ENCODE assay signal across 8 cellular contexts in the genomic region with DNA sequence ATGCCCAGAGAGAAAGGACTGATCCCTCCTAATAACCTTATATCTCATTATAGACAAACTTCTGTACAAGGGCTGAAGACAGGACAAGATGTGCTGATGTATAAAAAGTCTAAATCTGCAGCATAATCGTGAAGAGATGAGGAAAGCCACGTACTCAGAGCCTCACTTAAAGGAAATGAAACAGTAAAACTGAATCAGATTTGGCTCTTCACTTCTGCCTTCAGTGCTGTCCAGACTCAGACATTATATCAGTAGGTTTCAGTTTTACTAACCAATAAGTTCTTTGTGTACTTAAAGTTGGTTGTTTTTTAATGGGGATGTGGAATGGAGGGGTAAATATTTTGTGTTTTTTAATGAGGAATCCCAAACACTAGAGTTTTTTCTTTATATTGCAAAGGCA.
DNase-seq lines count a peak whose midpoint lies in the region; ATAC-seq and TF ChIP-seq lines count a peak whose summit lies in the region.

No MANE protein-coding gene starts in this region.

- DNase-seq in astrocyte of the spinal cord (ENCODE audit: low read depth, low spot score), result peak; percentile 61
- peak; percentile 16 for DNase-seq in putamen (ENCODE audit: low spot score)
- no peak for DNase-seq in NCI-H524 treated with DMSO at 0.1 percent for 48 hours (lab: John Stamatoyannopoulos, UW)
- no peak for DNase-seq in NCI-H1436 (lab: John Stamatoyannopoulos, UW)
- no peak for DNase-seq in GOT3 (lab: John Stamatoyannopoulos, UW)

- peak overlapping the region; percentile 51 for H3K27ac ChIP-seq in 22Rv1

- no peak for TF ChIP-seq CTCF in 22Rv1 (IDR thresholded peaks at IDR 0.05)
- no peak for TF ChIP-seq CTCF in astrocyte of the spinal cord (IDR thresholded peaks at IDR 0.05; ENCODE audit: low read depth, low read length)

- no peak overlapping the region for H3K4me3 ChIP-seq in astrocyte of the spinal cord (ENCODE audit: low read depth, low read length)

- in situ Hi-C loops in astrocyte of the spinal cord (cut with HindIII; ENCODE audit: low sequenced_read_pairs), result no loop called here

- ATAC-seq in GM19372 (IDR thresholded peaks at IDR 0.05; ENCODE audit: low read depth, unreplicated experiment), result peak; percentile 89
- ATAC-seq in HG03280 (IDR thresholded peaks at IDR 0.05; ENCODE audit: unreplicated experiment), result peak; percentile 97

Comparison
In these comparisons a context has a peak if more than half of its experiments do, and no peak if none do; other contexts are left out.
1. DNase-seq: peak in astrocyte of the spinal cord (single experiment) and putamen (single experiment); none in NCI-H524 treated with DMSO at 0.1 percent for 48 hours (single experiment), NCI-H1436 (single experiment) and GOT3 (single experiment).